In the genomic region with DNA sequence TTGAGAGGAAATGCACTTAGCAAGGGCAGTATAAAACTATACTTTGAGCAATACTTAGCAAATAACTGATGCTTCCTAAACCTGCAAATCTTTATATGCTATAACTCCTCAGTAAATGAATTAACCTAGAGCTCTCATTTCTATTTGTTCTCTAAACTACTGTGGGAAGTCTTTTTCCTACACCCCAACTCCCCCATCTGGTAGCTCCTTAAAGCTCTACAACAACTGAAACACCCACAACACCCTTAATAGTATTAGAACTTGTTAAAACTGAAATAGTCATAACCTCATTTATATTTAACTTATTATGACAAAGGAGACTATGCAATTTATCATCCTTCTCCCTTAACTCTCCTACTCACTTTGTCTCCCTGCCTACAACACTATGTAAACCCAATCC, we compare ENCODE assay signal across 17 cellular contexts. TPM values are rescaled to one million over a fixed set of nuclear protein-coding genes. Genes with fewer than 3 reads are reported as not detected.
A peak's percentile ranks its signal among the peaks of the same experiment; 100 is the strongest.
DNase-seq lines count a peak whose midpoint lies in the region; ATAC-seq and TF ChIP-seq lines count a peak whose summit lies in the region.
"Had no signal": no experiment of that assay in that cellular context is flagged by ENCODE, and none has a peak within 500 bp of the region (broad histone marks: within the 10 kb centered on the region; RNA-seq: fewer than 3 reads in every experiment).

No MANE protein-coding gene starts in this region.

- ATAC-seq in GM18517 (IDR thresholded peaks at IDR 0.05; ENCODE audit: unreplicated experiment), result no peak

- H3K9me3 ChIP-seq in GM23248 (ENCODE audit: low read depth) (no peaks in the 10 kb centered on the region), SK-N-SH (no peaks in the 10 kb centered on the region), fibroblast of lung (ENCODE audit: control insufficient read depth, insufficient read depth, low read depth, low read length) (no peaks in the 10 kb centered on the region), esophagus muscularis mucosa (no peaks in the 10 kb centered on the region), tibial artery (no peaks in the 10 kb centered on the region)
- H3K9me3 ChIP-seq: Peyer's patch had no signal

- DNase-seq in GM23248 (peak; percentile 5), SK-N-SH (no peak), fibroblast of lung (ENCODE audit: low read depth in 2 of 2) (peak; percentile 11 to 24), retinal pigment epithelial cell (ENCODE audit: low read depth) (no peak), esophagus muscularis mucosa (ENCODE audit: extremely low spot score) (no peak), tibial artery (no peak), Ammon's horn (ENCODE audit: low spot score) (no peak)
- DNase-seq: GOT3, NCI-H2029, NCI-H2171 treated with DMSO at 0.1 percent for 48 hours, NCI-H82, Peyer's patch, SW 1271 had no signal

- POLR2A ChIA-PET in SK-N-SH (lab: Yijun Ruan, JAX), result no interaction called here

- H3K9ac ChIP-seq in GM23248 (no peak overlapping the region), SK-N-SH (no peak overlapping the region), fibroblast of lung (ENCODE audit: insufficient read depth, low read length) (no peak overlapping the region)

- H3K4me1 ChIP-seq in GM23248 (ENCODE audit: insufficient read depth), result 0 out of 2 replicates have a peak, but pooled peaks cover 3% of the 10 kb centered on the region
- H3K4me1 ChIP-seq in SK-N-SH (ENCODE audit: control insufficient read depth in 1 of 2, insufficient read depth in 2 of 2, low read depth in 1 of 2, low read length in 1 of 2), result peaks cover 0 to 6% of the 10 kb centered on the region in 2 experiments; a peak in 1 of 4 replicates
- H3K4me1 ChIP-seq in fibroblast of lung (ENCODE audit: control insufficient read depth, extremely low read depth, insufficient read depth, low read length), result no peaks in the 10 kb centered on the region
- H3K4me1 ChIP-seq in esophagus muscularis mucosa, result no peaks in the 10 kb centered on the region
- peaks cover 0 to 6% (median 0%) of the 10 kb centered on the region in 4 donors for H3K4me1 ChIP-seq in tibial artery
- H3K4me1 ChIP-seq: Peyer's patch had no signal

- in situ Hi-C loops in GM23248 (cut with MboI), result no loop called here

- peak; percentile 16; the same call in 1 of the 2 replicates for TF ChIP-seq RAD21 in SK-N-SH (IDR thresholded peaks at IDR 0.05; ENCODE audit: low read length)

- H3K27ac ChIP-seq in GM23248, result no peak overlapping the region
- H3K27ac ChIP-seq in SK-N-SH (ENCODE audit: low read depth in 2 of 2, low read length in 1 of 2), result no peak overlapping the region
- H3K27ac ChIP-seq in fibroblast of lung (ENCODE audit: insufficient read depth, low read length), result no peak overlapping the region
- H3K27ac ChIP-seq in esophagus muscularis mucosa (replicated peaks in 1 of 4), result no peak overlapping the region
- no peak overlapping the region for H3K27ac ChIP-seq in tibial artery
- H3K27ac ChIP-seq: C4-2B, Peyer's patch had no signal

- TF ChIP-seq EP300 in SK-N-SH (IDR thresholded peaks at IDR 0.05; ENCODE audit: borderline replicate concordance in 1 of 2, low read depth in 1 of 2, low read length in 1 of 2) (no peak), esophagus muscularis mucosa (IDR thresholded peaks at IDR 0.05) (no peak)

- no peaks in the 10 kb centered on the region for H3K36me3 ChIP-seq in GM23248 (ENCODE audit: low read depth)
- no peaks in the 10 kb centered on the region for H3K36me3 ChIP-seq in SK-N-SH (replicated peaks in 1 of 2; ENCODE audit: control insufficient read depth in 1 of 2, insufficient read depth in 2 of 2, low read length in 1 of 2)
- no peaks in the 10 kb centered on the region for H3K36me3 ChIP-seq in fibroblast of lung (ENCODE audit: control insufficient read depth, insufficient read depth, low read length)
- H3K36me3 ChIP-seq in esophagus muscularis mucosa, result no peaks in the 10 kb centered on the region
- H3K36me3 ChIP-seq in tibial artery, result no peaks in the 10 kb centered on the region
- H3K36me3 ChIP-seq: Peyer's patch had no signal

- H3K4me3 ChIP-seq in GM23248 (no peak overlapping the region), SK-N-SH (ENCODE audit: low read depth in 2 of 2, low read length in 1 of 2) (no peak overlapping the region), fibroblast of lung (replicated peaks in 1 of 4; ENCODE audit: control extremely low read depth in 1 of 4, insufficient read depth in 1 of 4, low read depth in 3 of 4, low read length in 4 of 4) (no peak overlapping the region), retinal pigment epithelial cell (ENCODE audit: low read length) (no peak overlapping the region), esophagus muscularis mucosa (no peak overlapping the region), tibial artery (no peak overlapping the region)
- H3K4me3 ChIP-seq: Peyer's patch had no signal

- H3K9me2 ChIP-seq in GM23248 (ENCODE audit: insufficient read depth), result no peaks in the 10 kb centered on the region
- no peaks in the 10 kb centered on the region for H3K9me2 ChIP-seq in SK-N-SH

- H3K79me2 ChIP-seq in GM23248 (ENCODE audit: insufficient read depth) (no peaks in the 10 kb centered on the region), SK-N-SH (ENCODE audit: insufficient read depth) (no peaks in the 10 kb centered on the region), fibroblast of lung (ENCODE audit: control insufficient read depth, insufficient read depth, low read length) (no peaks in the 10 kb centered on the region)

- CTCF ChIA-PET in SK-N-SH (lab: Yijun Ruan, JAX), result no interaction called here

- TF ChIP-seq POLR2A in esophagus muscularis mucosa (IDR thresholded peaks at IDR 0.05; ENCODE audit: low read depth), result no peak

- H2AFZ ChIP-seq in GM23248 (no peak overlapping the region), SK-N-SH (ENCODE audit: low read depth) (no peak overlapping the region), fibroblast of lung (ENCODE audit: low read length) (no peak overlapping the region)

- TF ChIP-seq CTCF in SK-N-SH (IDR thresholded peaks at IDR 0.05) (peak; percentile 28), fibroblast of lung (conservative IDR thresholded peaks at IDR 0.05 in 1 of 2, IDR thresholded peaks at IDR 0.05 in 1 of 2; ENCODE audit: low read depth in 1 of 2, low read length in 2 of 2) (no peak), retinal pigment epithelial cell (conservative IDR thresholded peaks at IDR 0.05; ENCODE audit: low read depth, low read length) (peak; percentile 35), esophagus muscularis mucosa (IDR thresholded peaks at IDR 0.05) (no peak), tibial artery (IDR thresholded peaks at IDR 0.05) (no peak)

- H3F3A ChIP-seq in GM23248 (ENCODE audit: insufficient read depth) (no peaks in the 10 kb centered on the region), SK-N-SH (replicated peaks; ENCODE audit: insufficient read depth) (no peaks in the 10 kb centered on the region)

- H3K27me3 ChIP-seq in GM23248 (replicated peaks; ENCODE audit: insufficient read depth) (no peaks in the 10 kb centered on the region), SK-N-SH (ENCODE audit: insufficient read depth) (no peaks in the 10 kb centered on the region), fibroblast of lung (ENCODE audit: control insufficient read depth, insufficient read depth, low read length) (no peaks in the 10 kb centered on the region), esophagus muscularis mucosa (no peaks in the 10 kb centered on the region), tibial artery (no peaks in the 10 kb centered on the region)
- H3K27me3 ChIP-seq: Peyer's patch had no signal

- intact Hi-C loops in esophagus muscularis mucosa (cut with DNase I) (no loop called here), tibial artery (cut with DNase I; ENCODE audit: low total_unique reads) (no loop called here)

- H3K4me2 ChIP-seq in GM23248 (ENCODE audit: unreplicated experiment) (no peak overlapping the region), SK-N-SH (no peak overlapping the region), fibroblast of lung (ENCODE audit: extremely low read depth, insufficient read depth, low read length) (no peak overlapping the region)

- H4K20me1 ChIP-seq in GM23248 (ENCODE audit: insufficient read depth), result no peaks in the 10 kb centered on the region
- no peaks in the 10 kb centered on the region for H4K20me1 ChIP-seq in SK-N-SH (ENCODE audit: insufficient read depth)
- no peaks in the 10 kb centered on the region for H4K20me1 ChIP-seq in fibroblast of lung (ENCODE audit: control insufficient read depth, extremely low read depth, insufficient read depth, low read length)

TF ChIP-seq in SK-N-SH, 30 proteins besides CTCF, POLR2A, EP300 and RAD21 (continues in another document):
- TF ChIP-seq MXI1 (IDR thresholded peaks at IDR 0.05; ENCODE audit: low read depth, low read length) (no peak), RXRA (IDR thresholded peaks at IDR 0.05; ENCODE audit: borderline replicate concordance, low read depth) (no peak), RCOR1 (IDR thresholded peaks at IDR 0.05; ENCODE audit: low read length) (no peak), NFIC (IDR thresholded peaks at IDR 0.05; ENCODE audit: borderline replicate concordance) (no peak), YY1 (IDR thresholded peaks at IDR 0.05; ENCODE audit: low read depth) (no peak)
- TF ChIP-seq, protein P1, sequence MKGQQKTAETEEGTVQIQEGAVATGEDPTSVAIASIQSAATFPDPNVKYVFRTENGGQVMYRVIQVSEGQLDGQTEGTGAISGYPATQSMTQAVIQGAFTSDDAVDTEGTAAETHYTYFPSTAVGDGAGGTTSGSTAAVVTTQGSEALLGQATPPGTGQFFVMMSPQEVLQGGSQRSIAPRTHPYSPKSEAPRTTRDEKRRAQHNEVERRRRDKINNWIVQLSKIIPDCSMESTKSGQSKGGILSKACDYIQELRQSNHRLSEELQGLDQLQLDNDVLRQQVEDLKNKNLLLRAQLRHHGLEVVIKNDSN (IDR thresholded peaks at IDR 0.05; ENCODE audit: borderline replicate concordance, low read depth), result no peak
- TF ChIP-seq, protein P2, sequence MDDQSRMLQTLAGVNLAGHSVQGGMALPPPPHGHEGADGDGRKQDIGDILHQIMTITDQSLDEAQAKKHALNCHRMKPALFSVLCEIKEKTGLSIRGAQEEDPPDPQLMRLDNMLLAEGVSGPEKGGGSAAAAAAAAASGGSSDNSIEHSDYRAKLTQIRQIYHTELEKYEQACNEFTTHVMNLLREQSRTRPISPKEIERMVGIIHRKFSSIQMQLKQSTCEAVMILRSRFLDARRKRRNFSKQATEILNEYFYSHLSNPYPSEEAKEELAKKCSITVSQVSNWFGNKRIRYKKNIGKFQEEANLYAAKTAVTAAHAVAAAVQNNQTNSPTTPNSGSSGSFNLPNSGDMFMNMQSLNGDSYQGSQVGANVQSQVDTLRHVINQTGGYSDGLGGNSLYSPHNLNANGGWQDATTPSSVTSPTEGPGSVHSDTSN (IDR thresholded peaks at IDR 0.05), result no peak

RNA-seq across cellular contexts. Expression of a gene that starts 43.4 kb away (rescaled TPM):
- total RNA-seq in GM23248 (2014; rRNA removed; shearing (Covaris generic)), result 0.54 and 1.6 TPM in 2 replicates
- 0.15 and 0.22 TPM in 2 replicates for polyA plus RNA-seq in GM23248 (2016; fragmentation: Nextera tagmentation; extraction: Ambion mirVana)
- 0.26 and 0.44 TPM in 2 replicates for polyA plus RNA-seq in SK-N-SH (2012; rRNA removed)
- polyA plus RNA-seq in SK-N-SH (2012; cell fraction: cytosol; rRNA removed), result 0.58 and 0.71 TPM in 2 replicates
- 0.32 and 0.95 TPM in 2 replicates for polyA plus RNA-seq in SK-N-SH (2012; cell fraction: nucleus; rRNA removed)
- total RNA-seq in fibroblast of lung, result 0.50 and 2.6 TPM in 2 replicates
- 0.19 and 1.4 TPM in 2 replicates for polyA plus RNA-seq in fibroblast of lung
- polyA plus RNA-seq in fibroblast of lung (2012), result 0.17 and 1.2 TPM in 2 replicates
- 0.67 and 2.9 TPM in 2 replicates for polyA minus RNA-seq in fibroblast of lung (ENCODE audit: low replicate concordance)
- total RNA-seq in esophagus muscularis mucosa, result 1 to 10 TPM; 2.5 to 7.7 (median 4.4) TPM
- total RNA-seq: LHCN-M2 had no signal
- polyA plus RNA-seq: IgD-negative memory B cell had no signal

Comparison
In these comparisons a context has a peak if more than half of its experiments do, and no peak if none do; other contexts are left out.
1. DNase-seq: peak in GM23248 (single experiment) and fibroblast of lung (2 of 2); none in SK-N-SH (single experiment), retinal pigment epithelial cell (single experiment), esophagus muscularis mucosa (single experiment), tibial artery (0 of 2) and Ammon's horn (single experiment).
2. CTCF ChIP-seq: peak in SK-N-SH (single experiment) and retinal pigment epithelial cell (single experiment); none in fibroblast of lung (0 of 2), esophagus muscularis mucosa (0 of 3) and tibial artery (0 of 2).